In genomic region chr16:86975445-86975844, GRCh38 we compare ENCODE assay signal across 1 cellular context.
TF ChIP-seq lines count a peak whose summit lies in the region.

No MANE protein-coding gene starts in this region.

TF ChIP-seq in A549, 52 proteins besides CTCF, POLR2A, EP300 and RAD21 (continued from another document):
- TF ChIP-seq REST (IDR thresholded peaks at IDR 0.05) (no peak), MAZ (IDR thresholded peaks at IDR 0.05; ENCODE audit: borderline replicate concordance, low read depth, low read length) (no peak), NFE2L2 (conservative IDR thresholded peaks at IDR 0.05; ENCODE audit: low read length) (no peak), CHD2 (IDR thresholded peaks at IDR 0.05; ENCODE audit: low read length, partially characterized antibody) (no peak)
TF ChIP-seq in A549: peak in this region for 3.
